In genomic region chr15:66713843-66714508, GRCh38 we compare ENCODE assay signal across 1 cellular context.
TF ChIP-seq lines count a peak whose summit lies in the region.

No MANE protein-coding gene starts in this region.

TF ChIP-seq in SK-N-SH treated with all-trans-retinoic acid at 6 μM for 48 hours, 23 proteins besides CTCF, POLR2A, EP300 and RAD21 (continued from another document):
- TF ChIP-seq, protein P1, sequence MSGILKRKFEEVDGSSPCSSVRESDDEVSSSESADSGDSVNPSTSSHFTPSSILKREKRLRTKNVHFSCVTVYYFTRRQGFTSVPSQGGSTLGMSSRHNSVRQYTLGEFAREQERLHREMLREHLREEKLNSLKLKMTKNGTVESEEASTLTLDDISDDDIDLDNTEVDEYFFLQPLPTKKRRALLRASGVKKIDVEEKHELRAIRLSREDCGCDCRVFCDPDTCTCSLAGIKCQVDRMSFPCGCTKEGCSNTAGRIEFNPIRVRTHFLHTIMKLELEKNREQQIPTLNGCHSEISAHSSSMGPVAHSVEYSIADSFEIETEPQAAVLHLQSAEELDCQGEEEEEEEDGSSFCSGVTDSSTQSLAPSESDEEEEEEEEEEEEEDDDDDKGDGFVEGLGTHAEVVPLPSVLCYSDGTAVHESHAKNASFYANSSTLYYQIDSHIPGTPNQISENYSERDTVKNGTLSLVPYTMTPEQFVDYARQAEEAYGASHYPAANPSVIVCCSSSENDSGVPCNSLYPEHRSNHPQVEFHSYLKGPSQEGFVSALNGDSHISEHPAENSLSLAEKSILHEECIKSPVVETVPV (CRISPR knock-in tag; IDR thresholded peaks at IDR 0.05) = no peak
TF ChIP-seq in SK-N-SH treated with all-trans-retinoic acid at 6 μM for 48 hours: peak in this region for 0.
